In the genomic region with DNA sequence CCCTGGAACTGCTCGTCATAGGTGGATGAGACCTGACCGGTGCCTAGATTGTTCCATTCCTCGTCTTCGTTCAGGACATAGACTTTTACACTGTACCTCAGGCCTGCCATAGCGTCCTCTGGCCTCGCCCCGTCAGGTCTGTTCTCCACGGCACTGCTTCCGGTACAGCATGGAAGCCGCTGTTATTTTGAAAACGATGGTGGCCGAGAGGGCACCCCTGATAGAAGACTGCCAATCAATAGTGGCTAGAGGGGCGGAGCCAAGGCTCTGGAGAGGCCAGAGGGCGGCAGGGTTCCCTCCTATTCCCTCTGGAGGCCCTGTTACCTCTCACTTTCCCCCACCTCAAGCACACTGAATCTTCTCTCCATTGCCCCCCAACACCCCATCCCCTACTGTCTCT, we compare ENCODE assay signal across 32 cellular contexts. TPM values are rescaled to one million over a fixed set of nuclear protein-coding genes. Genes with fewer than 3 reads are reported as not detected.
"Had no signal": no experiment of that assay in that cellular context is flagged by ENCODE, and none has a peak within 500 bp of the region (broad histone marks: within the 10 kb centered on the region; RNA-seq: fewer than 3 reads in every experiment).

A gene (minus strand): TSS at position 155 of the 400 bp plus-strand sequence. CDS start 45 bp downstream, at position 110.

- H3K27ac ChIP-seq: brain microvascular endothelial cell, cardiac muscle cell, PC-9, SK-N-MC, VCaP had no signal

- H3K4me2 ChIP-seq: PC-9 had no signal

- DNase-seq: activated CD4-positive, alpha-beta memory T cell treated with anti-CD3 and anti-CD28 coated beads, Interleukin-2, amount 10 ng/mL, durations not matched to agents 7 days and 5 days; activated CD4-positive, alpha-beta T cell treated with anti-CD3 and anti-CD28 coated beads for 36 hours; activated CD4-positive, alpha-beta T cell treated with anti-CD3 and anti-CD28 coated beads, Interleukin-2, amount 50 U/mL, for 1 hour; activated CD4-positive, CD25-positive, alpha-beta regulatory T cell; activated CD8-positive, alpha-beta memory T cell treated with anti-CD3 and anti-CD28 coated beads, Interleukin-2, amount 50 U/mL, for 4 hours; activated gamma-delta T cell treated with Interleukin-2 at 50 U/mL for 16 hours; activated naive CD4-positive, alpha-beta T cell treated with anti-CD3 and anti-CD28 coated beads, Interleukin-2, amount 10 ng/mL, durations not matched to agents 7 days and 5 days; activated naive CD8-positive, alpha-beta T cell treated with anti-CD3 and anti-CD28 coated beads for 36 hours; activated T-cell treated with anti-CD3 and anti-CD28 coated beads, Interleukin-2, amount 50 U/mL, for 72 hours; brain microvascular endothelial cell; KBM-7; MV-4-11; NCI-H1092 treated with DMSO at 0.1 percent for 48 hours; NCI-H1436 treated with DMSO at 0.1 percent for 48 hours; NCI-H187; NCI-H2081; NCI-H2171; NCI-H345; NCI-H510A; NCI-H526 treated with DMSO at 0.1 percent for 48 hours; NCI-H82; T-cell; T-helper 2 cell; T1000 had no signal

- ATAC-seq: activated CD4-positive, alpha-beta T cell treated with anti-CD3 and anti-CD28 coated beads for 36 hours; activated T-cell treated with anti-CD3 and anti-CD28 coated beads, Interleukin-2, amount 50 U/mL, for 72 hours; T-cell had no signal

- H3K36me3 ChIP-seq: brain microvascular endothelial cell, cardiac muscle cell had no signal

- H3K4me3 ChIP-seq: cardiac muscle cell, PC-9, SK-N-MC had no signal

- H3K27me3 ChIP-seq: brain microvascular endothelial cell, cardiac muscle cell had no signal

- H2AFZ ChIP-seq: PC-9 had no signal

RNA-seq across cellular contexts. Expression of the gene that starts here (rescaled TPM):
- total RNA-seq: activated CD4-positive, alpha-beta memory T cell treated with anti-CD3 and anti-CD28 coated beads, Interleukin-2, amount 10 ng/mL, durations not matched to agents 7 days and 5 days; activated CD4-positive, alpha-beta T cell treated with anti-CD3 and anti-CD28 coated beads for 36 hours; activated naive CD8-positive, alpha-beta T cell treated with anti-CD3 and anti-CD28 coated beads for 36 hours; activated T-cell treated with anti-CD3 and anti-CD28 coated beads, Interleukin-2, amount 50 U/mL, for 72 hours; activated T-helper 2 cell treated with anti-CD3 and anti-CD28 coated beads, Interferon-gamma antibody, Interleukin-2, Interleukin-4, amounts not matched to agents 10 μg/mL and 5 μg/mL and 100 μg/mL, durations not matched to agents 14 hours and 24 hours and 36 hours; cardiac muscle cell; LHCN-M2; MCF 10A; T-cell had no signal
- polyA plus RNA-seq: adipose tissue, cardiac muscle cell had no signal
